In the genomic region with DNA sequence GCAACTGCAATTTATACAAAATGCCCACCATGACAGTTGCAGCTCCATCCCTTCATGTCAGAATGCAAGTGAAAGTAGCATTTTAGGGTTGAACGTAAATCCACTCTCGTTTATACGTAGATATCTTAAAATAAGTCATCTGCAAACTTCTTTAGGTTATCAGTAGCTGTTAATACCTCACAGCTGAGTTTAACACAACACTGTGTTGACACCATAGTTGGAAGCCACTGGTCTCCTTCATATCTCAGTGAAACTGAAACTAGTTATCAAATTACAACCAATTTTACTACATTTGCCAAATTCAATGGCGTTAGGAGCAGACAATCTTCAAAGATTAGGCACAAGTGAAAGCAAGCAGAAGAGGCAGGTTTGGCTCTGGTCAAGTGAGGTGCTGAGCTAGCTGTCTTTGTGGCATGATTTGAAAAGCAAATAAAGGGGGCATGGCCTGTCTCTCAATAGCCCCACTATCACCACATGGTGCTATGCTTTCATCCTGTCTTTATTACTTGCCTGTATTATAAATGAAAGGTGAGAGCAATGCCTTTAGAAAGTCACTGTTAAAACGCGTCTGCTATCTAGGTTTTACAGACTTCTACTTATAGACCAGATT, we compare ENCODE assay signal across 13 cellular contexts. TPM values are rescaled to one million over a fixed set of nuclear protein-coding genes. Genes with fewer than 3 reads are reported as not detected.
A peak's percentile ranks its signal among the peaks of the same experiment; 100 is the strongest.
DNase-seq lines count a peak whose midpoint lies in the region; ATAC-seq, FAIRE-seq and TF ChIP-seq lines count a peak whose summit lies in the region.
"Had no signal": no experiment of that assay in that cellular context is flagged by ENCODE, and none has a peak within 500 bp of the region (broad histone marks: within the 10 kb centered on the region; RNA-seq: fewer than 3 reads in every experiment).

No MANE protein-coding gene starts in this region.

- no peak for TF ChIP-seq RAD21 in IMR-90 (IDR thresholded peaks at IDR 0.05; ENCODE audit: low read length)

- no peak overlapping the region for H2BK5ac ChIP-seq in IMR-90 (ENCODE audit: low read depth, low read length, poor library complexity, severe bottlenecking)

- H3K36me3 ChIP-seq in IMR-90 (ENCODE audit: control insufficient read depth, insufficient read depth, low read length) (no peaks in the 10 kb centered on the region), keratinocyte (ENCODE audit: control insufficient read depth in 2 of 2, extremely low read depth in 1 of 2, insufficient read depth in 2 of 2, low read length in 2 of 2) (peaks cover 0 to 2% of the 10 kb centered on the region in 2 experiments), thyroid gland (no peaks in the 10 kb centered on the region)
- H3K36me3 ChIP-seq: adrenal gland had no signal

- H3K9me3 ChIP-seq in IMR-90 (ENCODE audit: control insufficient read depth, insufficient read depth, low read length) (no peaks in the 10 kb centered on the region), keratinocyte (ENCODE audit: control insufficient read depth, low read depth, low read length) (no peaks in the 10 kb centered on the region), thyroid gland (no peaks in the 10 kb centered on the region)
- H3K9me3 ChIP-seq: A549, adrenal gland had no signal

- H4K91ac ChIP-seq in IMR-90 (ENCODE audit: insufficient read depth, low read depth, low read length), result no peak overlapping the region

- H3K4me3 ChIP-seq in IMR-90 (ENCODE audit: insufficient read depth, low read depth, low read length) (no peak overlapping the region), keratinocyte (ENCODE audit: control insufficient read depth in 2 of 3, extremely low read depth in 1 of 3, insufficient read depth in 2 of 3, low read depth in 1 of 3, low read length in 3 of 3) (no peak overlapping the region), thyroid gland (replicated peaks in 1 of 3) (no peak overlapping the region)
- H3K4me3 ChIP-seq: A549, adrenal gland had no signal

- peak overlapping the region; percentile 63; the same call in 1 of the 2 replicates for H3K4me2 ChIP-seq in IMR-90 (ENCODE audit: low read depth, low read length)
- H3K4me2 ChIP-seq in keratinocyte (ENCODE audit: control insufficient read depth, extremely low read depth, insufficient read depth, low read depth, low read length), result no peak overlapping the region
- H3K4me2 ChIP-seq: A549 had no signal

- intact Hi-C loops in IMR-90 (cut with micrococcal nuclease), result no loop called here
- intact Hi-C loops in thyroid gland (cut with DNase I), result no loop called here

- TF ChIP-seq CTCF in IMR-90 (conservative IDR thresholded peaks at IDR 0.05; ENCODE audit: low read depth, low read length), result no peak
- TF ChIP-seq CTCF in keratinocyte (optimal IDR thresholded peaks at IDR 0.05 in 1 of 3, IDR thresholded peaks at IDR 0.05 in 1 of 3, conservative IDR thresholded peaks at IDR 0.05 in 1 of 3; ENCODE audit: extremely low read depth in 1 of 3, insufficient read depth in 2 of 3, low read length in 3 of 3), result no peak
- no peak for TF ChIP-seq CTCF in thyroid gland (IDR thresholded peaks at IDR 0.05)

- H3K4ac ChIP-seq in IMR-90 (ENCODE audit: low read depth, low read length), result no peak overlapping the region

- no peak overlapping the region for H3K23ac ChIP-seq in IMR-90 (ENCODE audit: low read depth, low read length)

- no peak overlapping the region for H4K8ac ChIP-seq in IMR-90 (ENCODE audit: low read depth in 2 of 2, low read length in 2 of 2)

- H3K79me2 ChIP-seq in keratinocyte (ENCODE audit: control insufficient read depth, insufficient read depth, low read length), result peaks cover 94% of the 10 kb centered on the region

- no peak overlapping the region for H3K18ac ChIP-seq in IMR-90 (ENCODE audit: low read depth, low read length)

- DNase-seq in NCI-H510A treated with DMSO at 0.1 percent for 48 hours (lab: John Stamatoyannopoulos, UW), result peak; percentile 8
- no peak for DNase-seq in NCI-H510A (lab: John Stamatoyannopoulos, UW)
- DNase-seq in IMR-90, result peak; percentile 21
- no peak for DNase-seq in keratinocyte (ENCODE audit: low read depth, low spot score)
- no peak for DNase-seq in germinal center (ENCODE audit: low spot score)
- DNase-seq in thyroid gland, result no peak
- DNase-seq in middle frontal gyrus (ENCODE audit: extremely low spot score, low spot score), result no peak
- DNase-seq: adrenal gland; NCI-H2171; stimulated activated CD4-positive, alpha-beta T cell treated with anti-CD3 and anti-CD28 coated beads, Interleukin-4, amount 100 ng/mL, for 24 hours; T1000 had no signal

- H3K79me1 ChIP-seq in IMR-90 (ENCODE audit: low read depth in 1 of 2, low read length in 2 of 2), result peaks cover 40 to 73% of the 10 kb centered on the region in 2 experiments

- H3K4me1 ChIP-seq in IMR-90 (ENCODE audit: control insufficient read depth, insufficient read depth, low read length) (peaks cover 5% of the 10 kb centered on the region), keratinocyte (ENCODE audit: control insufficient read depth, extremely low read depth, insufficient read depth, low read length) (peaks cover 29% of the 10 kb centered on the region), thyroid gland (peaks cover 4 to 8% of the 10 kb centered on the region in 2 donors)

- no CpG with 5 or more reads among the region's 6 CpGs for WGBS in IMR-90 (ENCODE audit: extremely low coverage in 2 of 2, insufficient read length in 1 of 2), 2 experiments
- WGBS in thyroid gland, 2 donors, result 82 to 83% methylated on average over 6 of the region's 6 CpGs

- H3K27ac ChIP-seq in IMR-90 (ENCODE audit: insufficient read depth, low read length) (no peak overlapping the region), keratinocyte (ENCODE audit: control insufficient read depth, insufficient read depth, low read length) (no peak overlapping the region), thyroid gland (no peak overlapping the region)
- H3K27ac ChIP-seq: A549, adrenal gland had no signal

- peak; percentile 46 for FAIRE-seq in keratinocyte (lab: Jason Lieb, UNC)
- FAIRE-seq: A549 had no signal

- H3K9me1 ChIP-seq in IMR-90 (ENCODE audit: insufficient read depth, low read length) (no peaks in the 10 kb centered on the region; the same call in 1 of the 2 replicates), keratinocyte (ENCODE audit: control insufficient read depth, extremely low read depth, insufficient read depth, low read length) (no peaks in the 10 kb centered on the region)

- H2AK9ac ChIP-seq in IMR-90 (replicated peaks; ENCODE audit: low read depth, low read length, poor library complexity), result no peak overlapping the region

- H3K27me3 ChIP-seq in IMR-90 (ENCODE audit: control insufficient read depth, insufficient read depth, low read length) (no peaks in the 10 kb centered on the region), keratinocyte (ENCODE audit: control insufficient read depth, extremely low read depth, insufficient read depth, low read length) (no peaks in the 10 kb centered on the region), thyroid gland (no peaks in the 10 kb centered on the region)
- H3K27me3 ChIP-seq: adrenal gland had no signal

- dilution Hi-C loops in IMR-90 (cut with HindIII; ENCODE audit: low sequenced_read_pairs, unreplicated experiment) (no loop called here), keratinocyte (cut with MboI; ENCODE audit: extremely low pct_ligation_motif_present, low sequenced_read_pairs) (no loop called here)

- H3K9ac ChIP-seq in IMR-90 (ENCODE audit: low read depth, low read length) (no peak overlapping the region), keratinocyte (ENCODE audit: control insufficient read depth, extremely low read depth, insufficient read depth, low read length) (no peak overlapping the region)

- no peak overlapping the region for H2AK5ac ChIP-seq in IMR-90 (ENCODE audit: low read depth, low read length)

- no peak overlapping the region for H2AFZ ChIP-seq in IMR-90 (replicated peaks; ENCODE audit: low read length, poor library complexity)
- no peak overlapping the region for H2AFZ ChIP-seq in keratinocyte (ENCODE audit: control insufficient read depth, low read length)

- ATAC-seq in GM21737 (IDR thresholded peaks at IDR 0.05; ENCODE audit: unreplicated experiment) (peak; percentile 47), IMR-90 (ENCODE audit: low read depth) (no peak)
- ATAC-seq: A549 had no signal

- no TSS peak for BruUV-seq in IMR-90 (replicated peaks; lab: Mats Ljungman, UMichigan)

- no peak overlapping the region for H2BK120ac ChIP-seq in IMR-90 (ENCODE audit: low read depth, low read length)

- CTCF ChIA-PET in IMR-90 (lab: Yijun Ruan, JAX), result no interaction called here

- H4K20me1 ChIP-seq in IMR-90 (ENCODE audit: insufficient read depth, low read length) (peaks cover 45% of the 10 kb centered on the region), keratinocyte (ENCODE audit: control insufficient read depth, extremely low read depth, insufficient read depth, low read length) (no peaks in the 10 kb centered on the region)

- POLR2A ChIA-PET in IMR-90 (lab: Charles Lee; ENCODE audit: unreplicated experiment), result no interaction called here

- H2BK15ac ChIP-seq in IMR-90 (ENCODE audit: low read depth, low read length), result no peak overlapping the region

- in situ Hi-C loops in IMR-90 (cut with MboI; ENCODE audit: low sequenced_read_pairs), result no loop called here

- TF ChIP-seq POLR2A in IMR-90 (IDR thresholded peaks at IDR 0.05; ENCODE audit: low read depth, low read length) (no peak), thyroid gland (IDR thresholded peaks at IDR 0.05) (no peak)

- H2BK20ac ChIP-seq in IMR-90 (ENCODE audit: low read depth, low read length), result no peak overlapping the region

- no peak overlapping the region for H3K14ac ChIP-seq in IMR-90 (replicated peaks; ENCODE audit: low read depth, low read length)

- H3K56ac ChIP-seq in IMR-90 (ENCODE audit: extremely low read depth, insufficient read depth, low read length), result no peak overlapping the region

- no peak overlapping the region for H4K5ac ChIP-seq in IMR-90 (ENCODE audit: low read depth, low read length)

TF ChIP-seq in IMR-90, 13 proteins besides CTCF, POLR2A, EP300 and RAD21 (continues in another document):
- no peak for TF ChIP-seq SMC3 (IDR thresholded peaks at IDR 0.05; ENCODE audit: low read depth, low read length)
- TF ChIP-seq NFE2L2 (IDR thresholded peaks at IDR 0.05; ENCODE audit: low read depth, low read length), result no peak
- no peak for TF ChIP-seq CHD1 (IDR thresholded peaks at IDR 0.05; ENCODE audit: low read depth, low read length)
- no peak for TF ChIP-seq BHLHE40 (IDR thresholded peaks at IDR 0.05; ENCODE audit: low read depth, low read length)

RNA-seq across cellular contexts. Expression of a gene that starts 12.3 kb away (rescaled TPM):
- total RNA-seq in IMR-90 (2012; rRNA removed), result 48.6 and 52.5 TPM in 2 replicates
- polyA plus RNA-seq in IMR-90 (2012; rRNA removed), result 11.4 and 14.5 TPM in 2 replicates
- 3.9 and 4.6 TPM in 2 replicates for polyA plus RNA-seq in IMR-90 (2012; cell fraction: cytosol; rRNA removed)
- 2.2 and 8.0 TPM in 2 replicates for polyA plus RNA-seq in IMR-90 (2012; cell fraction: nucleus; rRNA removed; ENCODE audit: low replicate concordance)
- 24.9 to 44.0 TPM (median 43.3 TPM) in 3 replicates for polyA plus RNA-seq in keratinocyte
- 8.5 TPM for polyA plus RNA-seq in keratinocyte (2011; ENCODE audit: low read depth)
- 26.2 and 53.3 TPM in 2 replicates for polyA plus RNA-seq in keratinocyte (2011; cell fraction: cytosol; rRNA removed)
- polyA plus RNA-seq in keratinocyte (2011; cell fraction: nucleus; rRNA removed), result 47.2 and 53.1 TPM in 2 replicates
- polyA plus RNA-seq in keratinocyte (2012; ENCODE audit: low replicate concordance), result 26.5 and 65.2 TPM in 2 replicates
- 30.8 to 95.0 TPM (median 41.5 TPM) in 3 replicates for polyA minus RNA-seq in keratinocyte
- polyA minus RNA-seq in keratinocyte (2011; cell fraction: cytosol; rRNA and poly(A)+ RNA removed), result 63.1 TPM
- polyA minus RNA-seq in keratinocyte (2011; cell fraction: nucleus; rRNA and poly(A)+ RNA removed), result 61.9 and 124 TPM in 2 replicates
- 10 to 100 TPM; 31.6 to 45.8 (median 34.4) TPM for total RNA-seq in thyroid gland

Comparison
In these comparisons a context has a peak if more than half of its experiments do, and no peak if none do; other contexts are left out.
1. DNase-seq: peak in NCI-H510A treated with DMSO at 0.1 percent for 48 hours (single experiment) and IMR-90 (single experiment); none in NCI-H510A (single experiment), keratinocyte (single experiment), germinal center (single experiment), thyroid gland (0 of 2) and middle frontal gyrus (single experiment).